Comparison of ENCODE assay signal across 25 cellular contexts in the genomic region with DNA sequence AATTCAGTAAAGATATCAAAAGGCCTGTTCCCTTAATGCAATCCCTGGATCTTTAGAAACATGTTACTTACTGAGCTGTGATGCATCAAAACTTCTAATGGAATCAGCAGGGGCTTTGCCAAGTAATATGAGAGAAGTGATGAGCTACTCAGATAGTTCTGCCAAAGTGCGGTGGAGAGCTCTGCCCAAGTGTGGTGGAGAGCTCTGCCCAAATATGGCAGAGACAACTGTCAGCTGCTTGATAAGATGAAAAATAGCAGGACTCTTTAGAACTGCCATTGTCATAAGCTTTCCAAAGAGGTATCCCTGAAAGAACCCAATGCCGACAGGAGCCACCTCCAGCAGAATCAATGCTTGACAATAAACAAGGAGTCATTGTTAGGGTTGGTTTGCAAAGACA.
DNase-seq lines count a peak whose midpoint lies in the region; ATAC-seq and TF ChIP-seq lines count a peak whose summit lies in the region.
"Had no signal": no experiment of that assay in that cellular context is flagged by ENCODE, and none has a peak within 500 bp of the region (broad histone marks: within the 10 kb centered on the region; RNA-seq: fewer than 3 reads in every experiment).

No MANE protein-coding gene starts in this region.

- no peak overlapping the region for H3K9ac ChIP-seq in fibroblast of lung (ENCODE audit: insufficient read depth, low read length)
- H3K9ac ChIP-seq: BLaER1 had no signal

- TF ChIP-seq CTCF in fibroblast of lung (conservative IDR thresholded peaks at IDR 0.05 in 1 of 2, IDR thresholded peaks at IDR 0.05 in 1 of 2; ENCODE audit: low read depth in 1 of 2, low read length in 2 of 2) = no peak

- intact Hi-C loops in left cardiac atrium (cut with DNase I) (no loop called here), cardiac septum (cut with DNase I) (no loop called here)

- H3K27ac ChIP-seq in fibroblast of lung (ENCODE audit: insufficient read depth, low read length) = no peak overlapping the region
- H3K27ac ChIP-seq: ascending aorta, BLaER1, HL-60, neutrophil, prostate gland, skin epidermis, uterus had no signal

- no peaks in the 10 kb centered on the region for H3K27me3 ChIP-seq in fibroblast of lung (ENCODE audit: control insufficient read depth, insufficient read depth, low read length)
- H3K27me3 ChIP-seq: ascending aorta, BLaER1, neutrophil, uterus had no signal

- ATAC-seq in left cardiac atrium = peak; percentile 70 to 92
- no peak for ATAC-seq in GM18909 (IDR thresholded peaks at IDR 0.05; ENCODE audit: poor library complexity, unreplicated experiment)
- no peak for ATAC-seq in GM21447 (IDR thresholded peaks at IDR 0.05; ENCODE audit: unreplicated experiment)
- ATAC-seq: activated naive CD4-positive, alpha-beta T cell treated with anti-CD3 and anti-CD28 coated beads, Interleukin-2, amount 50 U/mL, for 72 hours; HepG2; left colon had no signal

- no peaks in the 10 kb centered on the region for H3K36me3 ChIP-seq in fibroblast of lung (ENCODE audit: control insufficient read depth, insufficient read depth, low read length)
- H3K36me3 ChIP-seq: ascending aorta, BLaER1, neutrophil, prostate gland, uterus had no signal

- H2AFZ ChIP-seq in fibroblast of lung (ENCODE audit: low read length) = no peak overlapping the region

- no peak for DNase-seq in left cardiac atrium
- no peak for DNase-seq in cardiac septum (ENCODE audit: low spot score)
- DNase-seq in OCI-M1 (lab: John Stamatoyannopoulos, UW) = peak; percentile 51
- DNase-seq in fibroblast of lung (ENCODE audit: low read depth in 2 of 2) = peak; percentile 15
- peak; percentile 58 for DNase-seq in stromal cell of bone marrow (ENCODE audit: low read depth)
- no peak for DNase-seq in ecto neural progenitor cell (ENCODE audit: low spot score)
- DNase-seq: activated B cell treated with CpG ODN at 0.5 μM for 24 hours; activated CD4-positive, alpha-beta T cell treated with anti-CD3 and anti-CD28 coated beads, Interleukin-2, amount 50 U/mL, for 4 hours; Calu3; foreskin melanocyte; left colon; NCI-H1417 treated with DMSO at 0.1 percent for 48 hours; NCI-H524; stimulated activated CD4-positive, alpha-beta T cell treated with anti-CD3 and anti-CD28 coated beads, Interleukin-2, amount 100 ng/mL, for 24 hours; uterus had no signal

- peaks cover 2% of the 10 kb centered on the region for H3K4me1 ChIP-seq in fibroblast of lung (ENCODE audit: control insufficient read depth, extremely low read depth, insufficient read depth, low read length)
- H3K4me1 ChIP-seq: ascending aorta, prostate gland, uterus had no signal

- H3K79me2 ChIP-seq in fibroblast of lung (ENCODE audit: control insufficient read depth, insufficient read depth, low read length) = no peaks in the 10 kb centered on the region

- no peaks in the 10 kb centered on the region for H3K9me3 ChIP-seq in fibroblast of lung (ENCODE audit: control insufficient read depth, insufficient read depth, low read depth, low read length)
- H3K9me3 ChIP-seq: ascending aorta, neutrophil, prostate gland, uterus had no signal

- no peak overlapping the region for H3K4me3 ChIP-seq in fibroblast of lung (replicated peaks in 1 of 4; ENCODE audit: control extremely low read depth in 1 of 4, insufficient read depth in 1 of 4, low read depth in 3 of 4, low read length in 4 of 4)
- H3K4me3 ChIP-seq: ascending aorta, BLaER1, prostate gland, skin epidermis, uterus had no signal

- no peaks in the 10 kb centered on the region for H4K20me1 ChIP-seq in fibroblast of lung (ENCODE audit: control insufficient read depth, extremely low read depth, insufficient read depth, low read length)
- H4K20me1 ChIP-seq: BLaER1 had no signal

- H3K4me2 ChIP-seq in fibroblast of lung (ENCODE audit: extremely low read depth, insufficient read depth, low read length) = no peak overlapping the region
- H3K4me2 ChIP-seq: BLaER1 had no signal

Comparison
In these comparisons a context has a peak if more than half of its experiments do, and no peak if none do; other contexts are left out.
1. ATAC-seq: peak in left cardiac atrium (2 of 2); none in GM18909 (single experiment) and GM21447 (single experiment).
2. DNase-seq: peak in OCI-M1 (single experiment), fibroblast of lung (2 of 2) and stromal cell of bone marrow (single experiment); none in left cardiac atrium (single experiment), cardiac septum (single experiment) and ecto neural progenitor cell (single experiment).